Comparison of ENCODE assay signal across 8 cellular contexts in the genomic region with DNA sequence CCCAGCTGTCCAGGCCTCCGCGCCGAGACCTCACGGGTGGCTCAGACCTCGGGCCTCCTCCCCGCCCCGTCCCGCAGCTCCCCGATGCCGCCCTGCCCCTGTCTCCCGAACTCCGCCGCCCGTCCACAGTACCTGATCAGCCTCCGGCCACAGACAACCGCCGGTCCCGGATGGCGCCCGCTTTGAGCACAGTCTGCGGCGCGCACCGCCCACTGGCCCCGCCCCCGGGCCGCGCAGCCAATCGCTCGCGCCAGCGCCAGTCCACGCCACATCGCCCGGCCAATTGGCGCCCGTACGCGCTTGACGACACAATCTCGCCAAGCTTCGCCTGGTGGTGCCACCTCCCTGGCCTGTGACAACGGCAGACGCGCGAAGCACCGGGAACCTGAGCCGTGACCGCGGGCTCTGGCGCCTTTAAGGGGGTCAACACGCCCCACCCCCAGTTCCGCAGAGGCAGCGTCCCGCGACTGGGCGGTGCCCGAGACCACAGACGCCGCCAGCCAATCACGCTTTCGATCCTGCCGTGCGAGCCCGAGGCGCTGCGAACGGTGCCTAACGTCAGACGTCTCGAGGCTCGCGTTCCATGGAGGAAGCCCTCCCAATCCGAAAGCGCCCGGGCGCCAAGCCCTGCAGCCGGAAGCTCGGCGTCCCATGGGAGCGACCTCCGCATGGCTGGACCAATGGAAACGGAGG. TPM values are rescaled to one million over a fixed set of nuclear protein-coding genes. Genes with fewer than 3 reads are reported as not detected.
A peak's percentile ranks its signal among the peaks of the same experiment; 100 is the strongest.
DNase-seq lines count a peak whose midpoint lies in the region; ATAC-seq and TF ChIP-seq lines count a peak whose summit lies in the region.

Gene IDI1, minus strand, starts transcription at position 388 of the 693 bp plus-strand sequence. Its CDS starts 116 bp downstream, at position 272.

- TF ChIP-seq CTCF in left lung (IDR thresholded peaks at IDR 0.05) = no peak

- H3K4me3 Mint-ChIP-seq in CD4-positive, CD25-positive, alpha-beta regulatory T cell = peak within 1 kb of the TSS; percentile 94 to 99 (median 97)
- peak within 1 kb of the TSS; percentile 89 for H3K4me3 Mint-ChIP-seq in dendritic cell treated with granulocyte-macrophage colony-stimulating factor and Interleukin-4, amounts not matched to agents 40 ng/mL and 50 ng/mL, for 4 days

- peaks cover 12% of the 10 kb centered on the region for H3K36me3 ChIP-seq in CD4-positive, CD25-positive, alpha-beta regulatory T cell (ENCODE audit: control insufficient read depth, insufficient read depth, low read length)
- H3K36me3 ChIP-seq in left lung = peaks cover 0 to 12% of the 10 kb centered on the region in 2 donors

- H3K4me1 ChIP-seq in CD4-positive, CD25-positive, alpha-beta regulatory T cell (ENCODE audit: control insufficient read depth, insufficient read depth, low read length, poor library complexity, severe bottlenecking) = peaks cover 51% of the 10 kb centered on the region
- H3K4me1 ChIP-seq in left lung = peaks cover 9 to 69% of the 10 kb centered on the region in 2 donors

- peaks cover 42 to 80% (median 60%) of the 10 kb centered on the region in 4 donors for H3K4me1 Mint-ChIP-seq in CD4-positive, CD25-positive, alpha-beta regulatory T cell
- peaks cover 58% of the 10 kb centered on the region for H3K4me1 Mint-ChIP-seq in dendritic cell treated with granulocyte-macrophage colony-stimulating factor and Interleukin-4, amounts not matched to agents 40 ng/mL and 50 ng/mL, for 4 days (ENCODE audit: low read depth)

- H3K27ac Mint-ChIP-seq in CD4-positive, CD25-positive, alpha-beta regulatory T cell = peak within 1 kb of the TSS; percentile 98 to 99 (median 98)
- peak within 1 kb of the TSS; percentile 99 for H3K27ac Mint-ChIP-seq in dendritic cell treated with granulocyte-macrophage colony-stimulating factor and Interleukin-4, amounts not matched to agents 40 ng/mL and 50 ng/mL, for 4 days

- ATAC-seq in CD4-positive, CD25-positive, alpha-beta regulatory T cell (ENCODE audit: low read depth in 2 of 2) = peak; percentile 85 to 87
- ATAC-seq in GM19438 (IDR thresholded peaks at IDR 0.05; ENCODE audit: low read depth, unreplicated experiment) = peak; percentile 71
- ATAC-seq in HG03571 (IDR thresholded peaks at IDR 0.05; ENCODE audit: unreplicated experiment) = peak; percentile 75
- ATAC-seq in left lung = peak; percentile 92

- intact Hi-C loops in dendritic cell treated with granulocyte-macrophage colony-stimulating factor and Interleukin-4, amounts not matched to agents 40 ng/mL and 50 ng/mL, for 4 days (cut with micrococcal nuclease) = loop anchor here (1.0 to 2.0 kb wide), 3 partner anchors 7 to 118 kb away; partner anchors contain the start of genes GTPBP4, LARP4B and WDR37
- intact Hi-C loops in left lung (cut with DNase I) = no loop called here

- H3K4me3 ChIP-seq in CD4-positive, CD25-positive, alpha-beta regulatory T cell (ENCODE audit: low read depth, low read length) = peak within 1 kb of the TSS; percentile 95
- H3K4me3 ChIP-seq in left lung = peak within 1 kb of the TSS; percentile 52 to 89

- peak; percentile 95 to 98 (median 98) for DNase-seq in CD4-positive, CD25-positive, alpha-beta regulatory T cell
- peak; percentile 98 for DNase-seq in NCI-H774 (lab: John Stamatoyannopoulos, UW)
- peak; percentile 91 to 94 for DNase-seq in activated CD4-positive, alpha-beta T cell treated with anti-CD3 and anti-CD28 coated beads, Interleukin-2, amount 50 U/mL, for 4 hours
- DNase-seq in left lung = peak; percentile 98
- peak; percentile 94 for DNase-seq in stimulated activated CD4-positive, alpha-beta T cell treated with anti-CD3 and anti-CD28 coated beads, Interleukin-2, amount 100 ng/mL, for 4 hours (ENCODE audit: low read depth)

- H3K36me3 Mint-ChIP-seq in CD4-positive, CD25-positive, alpha-beta regulatory T cell = no peaks in the 10 kb centered on the region
- peaks cover 66% of the 10 kb centered on the region for H3K36me3 Mint-ChIP-seq in dendritic cell treated with granulocyte-macrophage colony-stimulating factor and Interleukin-4, amounts not matched to agents 40 ng/mL and 50 ng/mL, for 4 days (ENCODE audit: low read depth)

- H3K27me3 ChIP-seq in CD4-positive, CD25-positive, alpha-beta regulatory T cell (ENCODE audit: control insufficient read depth, insufficient read depth, low read length) = no peaks in the 10 kb centered on the region
- no peaks in the 10 kb centered on the region for H3K27me3 ChIP-seq in left lung

- H3K9me3 Mint-ChIP-seq in CD4-positive, CD25-positive, alpha-beta regulatory T cell = no peaks in the 10 kb centered on the region
- H3K9me3 Mint-ChIP-seq in dendritic cell treated with granulocyte-macrophage colony-stimulating factor and Interleukin-4, amounts not matched to agents 40 ng/mL and 50 ng/mL, for 4 days = no peaks in the 10 kb centered on the region

- H3K27ac ChIP-seq in CD4-positive, CD25-positive, alpha-beta regulatory T cell (ENCODE audit: insufficient read depth, low read length, poor library complexity, severe bottlenecking) = peak within 1 kb of the TSS; percentile 99
- peak within 1 kb of the TSS; percentile 97 to 100 for H3K27ac ChIP-seq in left lung

- no peaks in the 10 kb centered on the region for H3K27me3 Mint-ChIP-seq in CD4-positive, CD25-positive, alpha-beta regulatory T cell
- no peaks in the 10 kb centered on the region for H3K27me3 Mint-ChIP-seq in dendritic cell treated with granulocyte-macrophage colony-stimulating factor and Interleukin-4, amounts not matched to agents 40 ng/mL and 50 ng/mL, for 4 days

- H3K9me3 ChIP-seq in CD4-positive, CD25-positive, alpha-beta regulatory T cell (ENCODE audit: control insufficient read depth in 2 of 2, low read length in 2 of 2) = no peaks in the 10 kb centered on the region
- H3K9me3 ChIP-seq in left lung = no peaks in the 10 kb centered on the region

RNA-seq across cellular contexts. Expression of gene IDI1, which starts in this region (rescaled TPM):
- 179 TPM for total RNA-seq in CD4-positive, CD25-positive, alpha-beta regulatory T cell
- polyA plus RNA-seq in CD4-positive, CD25-positive, alpha-beta regulatory T cell = 10 to 100 TPM; 47.0 to 58.6 (median 49.9) TPM
- total RNA-seq in left lung = 100 to 1,000 TPM in 1 of 2 donors, 10 to 100 TPM in 1; 61.1 to 101 TPM

Comparison
In these comparisons a context has a peak if more than half of its experiments do, and no peak if none do; other contexts are left out.
1. Peak in every context shown above with its lines: DNase-seq, ATAC-seq, H3K4me3 ChIP-seq and H3K27ac ChIP-seq.